ENCODE assay signal across 22 cellular contexts in genomic region chr10:123741146-123741545, GRCh38.
DNase-seq lines count a peak whose midpoint lies in the region; ATAC-seq, FAIRE-seq and TF ChIP-seq lines count a peak whose summit lies in the region.
"Had no signal": no experiment of that assay in that cellular context is flagged by ENCODE, and none has a peak within 500 bp of the region (broad histone marks: within the 10 kb centered on the region; RNA-seq: fewer than 3 reads in every experiment).

No MANE protein-coding gene starts in this region.

- no peaks in the 10 kb centered on the region for H4K20me1 ChIP-seq in HepG2 (ENCODE audit: insufficient read depth, low read length)
- H4K20me1 ChIP-seq: BLaER1 had no signal

- H3K27ac ChIP-seq in HepG2 (ENCODE audit: extremely low read length, insufficient read depth, low read length) = no peak overlapping the region
- H3K27ac ChIP-seq: BLaER1 had no signal

- no peak overlapping the region for H2AFZ ChIP-seq in HepG2 (ENCODE audit: low read length)
- H2AFZ ChIP-seq: GM23338 had no signal

- no peak overlapping the region for H3K4me3 ChIP-seq in HepG2 (replicated peaks in 1 of 3; ENCODE audit: insufficient read depth in 1 of 3, low read depth in 2 of 3, low read length in 3 of 3)
- no peak overlapping the region for H3K4me3 ChIP-seq in MG63
- H3K4me3 ChIP-seq: BLaER1, GM23338 had no signal

- POLR2A ChIA-PET in HepG2 (lab: Yijun Ruan, JAX) = no interaction called here

- H3K9ac ChIP-seq in HepG2 (ENCODE audit: insufficient read depth, low read depth, low read length) = no peak overlapping the region
- H3K9ac ChIP-seq: BLaER1 had no signal

- H3K27me3 Mint-ChIP-seq in activated naive CD8-positive, alpha-beta T cell treated with anti-CD3 and anti-CD28 coated beads, Interleukin-2, amount 50 U/mL, for 24 hours = peaks cover 5% of the 10 kb centered on the region

- in situ Hi-C loops in HepG2 (cut with HindIII; ENCODE audit: extremely low pct_ligation_motif_present, low pct_unique_long_range_greater_than_20kb) = no loop called here

- no peak overlapping the region for H3K4me2 ChIP-seq in HepG2 (ENCODE audit: low read depth, low read length)
- H3K4me2 ChIP-seq: BLaER1, GM23338 had no signal

- H3K79me2 ChIP-seq in HepG2 (ENCODE audit: insufficient read depth, low read length) = no peaks in the 10 kb centered on the region

- peak; percentile 4 for DNase-seq in ELR (ENCODE audit: low read depth)
- DNase-seq in RPMI7951 (ENCODE audit: low read depth) = peak; percentile 22
- no peak for DNase-seq in HepG2 (ENCODE audit: low spot score)
- no peak for DNase-seq in inferior parietal cortex (ENCODE audit: extremely low spot score)
- no peak for DNase-seq in activated naive CD8-positive, alpha-beta T cell treated with anti-CD3 and anti-CD28 coated beads, Interleukin-2, amount 50 U/mL, for 24 hours
- DNase-seq in MV-4-11 (lab: John Stamatoyannopoulos, UW) = no peak
- DNase-seq in MG63 = no peak
- DNase-seq: 8988T; Calu3; CD4-positive, alpha-beta memory T cell; DMS79 treated with DMSO at 0.1 percent for 48 hours; EL; HCEC 1CT had no signal

- H3K27me3 ChIP-seq in HepG2 (ENCODE audit: control insufficient read depth in 1 of 2, insufficient read depth in 2 of 2, low read length in 2 of 2) (peaks cover 0 to 8% of the 10 kb centered on the region in 2 experiments; a peak in 2 of 5 replicates), MG63 (no peaks in the 10 kb centered on the region; the same call in 1 of the 2 replicates)
- H3K27me3 ChIP-seq: BLaER1 had no signal

- H3K27ac Mint-ChIP-seq in activated naive CD8-positive, alpha-beta T cell treated with anti-CD3 and anti-CD28 coated beads, Interleukin-2, amount 50 U/mL, for 24 hours = no peak overlapping the region
- H3K27ac Mint-ChIP-seq: CD4-positive, alpha-beta memory T cell; GM23338; IgD-negative memory B cell had no signal

- H3K9me3 Mint-ChIP-seq in activated naive CD8-positive, alpha-beta T cell treated with anti-CD3 and anti-CD28 coated beads, Interleukin-2, amount 50 U/mL, for 24 hours = no peaks in the 10 kb centered on the region
- H3K9me3 Mint-ChIP-seq: GM23338 had no signal

- TF ChIP-seq CTCF in HepG2 (CRISPR knock-in tag; IDR thresholded peaks at IDR 0.05) = no peak

- intact Hi-C loops in HepG2 (cut with micrococcal nuclease; ENCODE audit: unreplicated experiment) = no loop called here

- H3K4me1 ChIP-seq in HepG2 (ENCODE audit: insufficient read depth, low read length) = no peaks in the 10 kb centered on the region

- H3K36me3 ChIP-seq in HepG2 (replicated peaks in 1 of 2; ENCODE audit: control insufficient read depth in 1 of 2, insufficient read depth in 2 of 2, low read length in 2 of 2) (no peaks in the 10 kb centered on the region), MG63 (no peaks in the 10 kb centered on the region)
- H3K36me3 ChIP-seq: BLaER1 had no signal

- no peak overlapping the region for H3K4me3 Mint-ChIP-seq in activated naive CD8-positive, alpha-beta T cell treated with anti-CD3 and anti-CD28 coated beads, Interleukin-2, amount 50 U/mL, for 24 hours
- H3K4me3 Mint-ChIP-seq: CD14-positive monocyte; CD4-positive, alpha-beta memory T cell; GM23338; IgD-negative memory B cell had no signal

- WGBS in HepG2 (ENCODE audit: low lambda C conversion rate) = 13% methylated on average over 5 of the region's 7 CpGs

- BruUV-seq in HepG2 (replicated peaks; lab: Mats Ljungman, UMichigan) = no TSS peak

- no peaks in the 10 kb centered on the region for H3K4me1 Mint-ChIP-seq in activated naive CD8-positive, alpha-beta T cell treated with anti-CD3 and anti-CD28 coated beads, Interleukin-2, amount 50 U/mL, for 24 hours
- H3K4me1 Mint-ChIP-seq: CD14-positive monocyte; CD4-positive, alpha-beta memory T cell; IgD-negative memory B cell had no signal

- H3K9me3 ChIP-seq in HepG2 (ENCODE audit: low read length) (no peaks in the 10 kb centered on the region), MG63 (no peaks in the 10 kb centered on the region)

- TF ChIP-seq RAD21 in HepG2 (CRISPR knock-in tag; IDR thresholded peaks at IDR 0.05) = no peak

- no peak for TF ChIP-seq EP300 in HepG2 (IDR thresholded peaks at IDR 0.05; ENCODE audit: low read depth in 2 of 2, low read length in 2 of 2)
- TF ChIP-seq EP300 in HepG2 (CRISPR knock-in tag; IDR thresholded peaks at IDR 0.05; ENCODE audit: borderline replicate concordance) = no peak

- no peak for TF ChIP-seq POLR2A in HepG2 (IDR thresholded peaks at IDR 0.05; ENCODE audit: insufficient read depth in 1 of 2, low read depth in 2 of 2, low read length in 2 of 2)

- FAIRE-seq in HepG2 (lab: Jason Lieb, UNC) = no peak
- FAIRE-seq: G401.6, GM12891, GM18507, H54, HTR-8/SVneo had no signal

- peak; percentile 53; the same call in 2 of the 3 replicates for ATAC-seq in HepG2
- no peak for ATAC-seq in activated naive CD8-positive, alpha-beta T cell treated with anti-CD3 and anti-CD28 coated beads, Interleukin-2, amount 50 U/mL, for 24 hours
- ATAC-seq: GM23338 had no signal

- H3K36me3 Mint-ChIP-seq in activated naive CD8-positive, alpha-beta T cell treated with anti-CD3 and anti-CD28 coated beads, Interleukin-2, amount 50 U/mL, for 24 hours (ENCODE audit: low read depth) = no peaks in the 10 kb centered on the region
- H3K36me3 Mint-ChIP-seq: CD14-positive monocyte; CD4-positive, alpha-beta memory T cell; IgD-negative memory B cell had no signal

- CTCF ChIA-PET in HepG2 (lab: Yijun Ruan, JAX; ENCODE audit: low intra/inter-chr PET ratio, low total read pairs) = no interaction called here

TF ChIP-seq in HepG2, 621 proteins besides CTCF, POLR2A, EP300 and RAD21 (continues in another document):
- TF ChIP-seq ZNF784 (CRISPR knock-in tag; IDR thresholded peaks at IDR 0.05; ENCODE audit: borderline replicate concordance) (no peak), SATB2 (CRISPR knock-in tag; IDR thresholded peaks at IDR 0.05) (no peak), HDAC1 (CRISPR knock-in tag; IDR thresholded peaks at IDR 0.05) (no peak), ARID4A (CRISPR knock-in tag; IDR thresholded peaks at IDR 0.05; ENCODE audit: borderline replicate concordance) (no peak), MLX (CRISPR knock-in tag; IDR thresholded peaks at IDR 0.05) (no peak), PRDM4 (CRISPR knock-in tag; IDR thresholded peaks at IDR 0.05; ENCODE audit: borderline replicate concordance) (no peak), SUZ12 (IDR thresholded peaks at IDR 0.05; ENCODE audit: low read depth, low read length) (no peak)

Comparison
In these comparisons a context has a peak if more than half of its experiments do, and no peak if none do; other contexts are left out.
1. DNase-seq: peak in ELR (single experiment) and RPMI7951 (single experiment); none in HepG2 (single experiment), inferior parietal cortex (single experiment), activated naive CD8-positive, alpha-beta T cell treated with anti-CD3 and anti-CD28 coated beads, Interleukin-2, amount 50 U/mL, for 24 hours (single experiment), MV-4-11 (single experiment) and MG63 (single experiment).